1 cellular context compared by ENCODE assay signal in the genomic region with DNA sequence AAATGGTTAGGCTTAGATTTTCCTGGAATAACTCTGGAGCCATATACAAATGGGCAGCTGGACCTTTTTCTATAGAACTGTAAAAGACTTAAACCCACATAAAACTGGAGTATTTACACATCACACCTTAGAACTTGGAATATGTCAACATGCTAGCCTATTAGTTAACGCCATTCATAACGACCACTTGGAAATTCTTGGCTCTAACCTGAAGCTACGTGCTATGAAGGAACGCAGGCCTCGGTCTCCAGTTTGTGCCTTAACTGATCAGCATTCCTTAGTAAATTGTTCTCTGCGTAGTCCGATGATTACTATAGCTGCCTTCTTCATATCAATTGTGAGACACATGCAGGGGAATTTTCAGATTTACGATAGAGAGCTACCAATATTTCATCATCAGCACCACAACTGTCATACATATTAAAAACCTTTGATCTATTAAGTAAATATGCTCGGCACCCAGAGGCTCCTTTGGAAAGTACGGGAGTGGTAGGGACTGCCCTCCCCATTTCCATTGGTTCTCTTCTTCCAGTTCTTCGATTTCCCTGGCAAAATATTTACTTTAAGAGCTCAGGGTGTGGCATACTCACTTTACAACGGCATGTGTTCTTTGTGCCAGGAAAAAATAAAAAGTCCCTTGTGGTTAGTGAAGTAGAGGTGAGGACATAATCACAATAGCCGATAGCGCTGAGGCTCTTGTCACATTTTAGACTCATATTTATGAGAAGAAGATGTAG.
TF ChIP-seq lines count a peak whose summit lies in the region.

No MANE protein-coding gene starts in this region.

TF ChIP-seq in SK-N-SH treated with all-trans-retinoic acid at 6 μM for 48 hours, 23 proteins besides CTCF, POLR2A, EP300 and RAD21 (continued from another document):
- TF ChIP-seq CSDC2 (CRISPR knock-in tag; IDR thresholded peaks at IDR 0.05) (no peak), ESRRG (CRISPR knock-in tag; IDR thresholded peaks at IDR 0.05) (no peak), PPARA (CRISPR knock-in tag; IDR thresholded peaks at IDR 0.05; ENCODE audit: borderline replicate concordance) (no peak)
- TF ChIP-seq, protein P1, sequence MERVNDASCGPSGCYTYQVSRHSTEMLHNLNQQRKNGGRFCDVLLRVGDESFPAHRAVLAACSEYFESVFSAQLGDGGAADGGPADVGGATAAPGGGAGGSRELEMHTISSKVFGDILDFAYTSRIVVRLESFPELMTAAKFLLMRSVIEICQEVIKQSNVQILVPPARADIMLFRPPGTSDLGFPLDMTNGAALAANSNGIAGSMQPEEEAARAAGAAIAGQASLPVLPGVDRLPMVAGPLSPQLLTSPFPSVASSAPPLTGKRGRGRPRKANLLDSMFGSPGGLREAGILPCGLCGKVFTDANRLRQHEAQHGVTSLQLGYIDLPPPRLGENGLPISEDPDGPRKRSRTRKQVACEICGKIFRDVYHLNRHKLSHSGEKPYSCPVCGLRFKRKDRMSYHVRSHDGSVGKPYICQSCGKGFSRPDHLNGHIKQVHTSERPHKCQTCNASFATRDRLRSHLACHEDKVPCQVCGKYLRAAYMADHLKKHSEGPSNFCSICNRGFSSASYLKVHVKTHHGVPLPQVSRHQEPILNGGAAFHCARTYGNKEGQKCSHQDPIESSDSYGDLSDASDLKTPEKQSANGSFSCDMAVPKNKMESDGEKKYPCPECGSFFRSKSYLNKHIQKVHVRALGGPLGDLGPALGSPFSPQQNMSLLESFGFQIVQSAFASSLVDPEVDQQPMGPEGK (CRISPR knock-in tag; IDR thresholded peaks at IDR 0.05; ENCODE audit: borderline replicate concordance), result no peak
- TF ChIP-seq, protein P2, sequence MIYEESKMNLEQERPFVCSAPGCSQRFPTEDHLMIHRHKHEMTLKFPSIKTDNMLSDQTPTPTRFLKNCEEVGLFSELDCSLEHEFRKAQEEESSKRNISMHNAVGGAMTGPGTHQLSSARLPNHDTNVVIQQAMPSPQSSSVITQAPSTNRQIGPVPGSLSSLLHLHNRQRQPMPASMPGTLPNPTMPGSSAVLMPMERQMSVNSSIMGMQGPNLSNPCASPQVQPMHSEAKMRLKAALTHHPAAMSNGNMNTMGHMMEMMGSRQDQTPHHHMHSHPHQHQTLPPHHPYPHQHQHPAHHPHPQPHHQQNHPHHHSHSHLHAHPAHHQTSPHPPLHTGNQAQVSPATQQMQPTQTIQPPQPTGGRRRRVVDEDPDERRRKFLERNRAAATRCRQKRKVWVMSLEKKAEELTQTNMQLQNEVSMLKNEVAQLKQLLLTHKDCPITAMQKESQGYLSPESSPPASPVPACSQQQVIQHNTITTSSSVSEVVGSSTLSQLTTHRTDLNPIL (CRISPR knock-in tag; IDR thresholded peaks at IDR 0.05; ENCODE audit: low read depth), result no peak
